In the genomic region with DNA sequence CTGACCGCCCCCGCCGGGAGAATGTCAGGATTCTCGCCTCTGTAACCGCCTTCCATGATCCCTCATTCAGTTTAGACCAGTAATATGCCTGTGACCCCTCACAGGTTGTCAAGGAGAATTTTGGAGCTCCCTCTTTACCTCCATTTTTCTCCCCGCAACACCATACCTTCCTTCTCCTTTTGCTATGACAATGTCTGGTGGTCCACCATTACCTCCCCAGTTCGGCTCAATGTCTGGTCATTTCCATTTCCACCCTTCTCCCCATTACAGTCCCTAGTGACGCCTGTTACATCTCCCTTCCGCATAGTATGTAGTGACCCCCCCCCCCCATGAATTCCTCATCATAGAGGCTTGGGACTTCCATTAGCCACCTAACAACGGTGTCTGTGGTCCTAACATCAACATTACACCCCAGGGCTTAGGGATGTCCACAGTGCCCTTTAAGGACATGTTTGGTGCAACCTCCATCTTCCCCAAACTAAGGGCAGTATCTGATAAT, we compare ENCODE assay signal across 8 cellular contexts. TPM values are rescaled to one million over a fixed set of nuclear protein-coding genes. Genes with fewer than 3 reads are reported as not detected.
DNase-seq lines count a peak whose midpoint lies in the region; TF ChIP-seq lines count a peak whose summit lies in the region.

No MANE protein-coding gene starts in this region.

- peaks cover 0 to 2% (median 0%) of the 10 kb centered on the region in 8 donors for H3K9me3 Mint-ChIP-seq in CD4-positive, alpha-beta memory T cell
- H3K9me3 Mint-ChIP-seq in endothelial cell (ENCODE audit: unreplicated experiment): no peaks in the 10 kb centered on the region

- H3K4me2 ChIP-seq in OCI-LY3 (ENCODE audit: low read length): peak overlapping the region; percentile 73

- H3K36me3 Mint-ChIP-seq in CD4-positive, alpha-beta memory T cell: peaks cover 5 to 31% of the 10 kb centered on the region in 2 donors
- peaks cover 11% of the 10 kb centered on the region for H3K36me3 Mint-ChIP-seq in endothelial cell (ENCODE audit: low read depth, unreplicated experiment)

- peak overlapping the region; percentile 86 for H3K9ac ChIP-seq in OCI-LY3 (ENCODE audit: low read length)

- H3K79me2 ChIP-seq in OCI-LY3 (ENCODE audit: low read length): peaks cover 38% of the 10 kb centered on the region

- DNase-seq in CD4-positive, alpha-beta memory T cell: peak in 1 of 5 donors; percentile 21
- no peak for DNase-seq in endothelial cell (ENCODE audit: low spot score)
- DNase-seq in putamen (ENCODE audit: low spot score): no peak
- DNase-seq in NCI-H82 (lab: John Stamatoyannopoulos, UW): no peak
- DNase-seq in NOMO-1 (lab: John Stamatoyannopoulos, UW; ENCODE audit: unreplicated experiment in 2 of 2): no peak
- DNase-seq in foreskin melanocyte: no peak

- H2AFZ ChIP-seq in OCI-LY3 (ENCODE audit: low read depth, low read length): no peak overlapping the region

- peak overlapping the region; percentile 92 to 99 (median 98) for H3K27ac Mint-ChIP-seq in CD4-positive, alpha-beta memory T cell
- peak overlapping the region; percentile 95 for H3K27ac Mint-ChIP-seq in endothelial cell (ENCODE audit: unreplicated experiment)

- H3K27ac ChIP-seq in CD4-positive, alpha-beta memory T cell (ENCODE audit: low read depth, low read length): peak overlapping the region; percentile 91
- H3K27ac ChIP-seq in OCI-LY3 (ENCODE audit: low read length) (peak overlapping the region; percentile 81), neutrophil (peak overlapping the region; percentile 98)

- peaks cover 28% of the 10 kb centered on the region for H3K36me3 ChIP-seq in CD4-positive, alpha-beta memory T cell (ENCODE audit: insufficient read depth, low read length)
- H3K36me3 ChIP-seq in OCI-LY3 (replicated peaks; ENCODE audit: low read depth, low read length) (peaks cover 21% of the 10 kb centered on the region), neutrophil (peaks cover 35% of the 10 kb centered on the region)

- no peaks in the 10 kb centered on the region for H3K27me3 ChIP-seq in CD4-positive, alpha-beta memory T cell (ENCODE audit: insufficient read depth, low read length)
- H3K27me3 ChIP-seq in OCI-LY3 (ENCODE audit: low read depth, low read length) (no peaks in the 10 kb centered on the region), neutrophil (no peaks in the 10 kb centered on the region)

- CTCF ChIA-PET in CD4-positive, alpha-beta memory T cell (lab: Charles Lee; ENCODE audit: partially characterized antibody): interaction anchor here (0.9 to 1.0 kb wide), 2 partner anchors 79 to 85 kb away, joined by 3 read pairs; no protein-coding TSS in a partner anchor

- peak overlapping the region; percentile 69 to 74 for H3K4me3 ChIP-seq in CD4-positive, alpha-beta memory T cell (ENCODE audit: low read length in 2 of 2)
- peak overlapping the region; percentile 84 for H3K4me3 ChIP-seq in OCI-LY3 (ENCODE audit: low read length)
- H3K4me3 ChIP-seq in neutrophil (ENCODE audit: low read depth in 1 of 2, low read length in 1 of 2): peak overlapping the region; percentile 71 to 81

- POLR2A ChIA-PET in CD4-positive, alpha-beta memory T cell (lab: Charles Lee; ENCODE audit: partially characterized antibody): interaction anchor here (0.9 to 2.4 kb wide), 9 partner anchors 18 to 459 kb away, joined by 3 to 14 read pairs (median 5); a partner anchor contains a TSS

- H3K9me3 ChIP-seq in CD4-positive, alpha-beta memory T cell (ENCODE audit: control insufficient read depth in 1 of 2, low read length in 2 of 2): no peaks in the 10 kb centered on the region
- H3K9me3 ChIP-seq in OCI-LY3 (ENCODE audit: insufficient read depth, low read length): no peaks in the 10 kb centered on the region
- no peaks in the 10 kb centered on the region for H3K9me3 ChIP-seq in neutrophil

- H3K4me3 Mint-ChIP-seq in CD4-positive, alpha-beta memory T cell: peak overlapping the region; percentile 84 to 97 (median 92)
- H3K4me3 Mint-ChIP-seq in endothelial cell (ENCODE audit: unreplicated experiment): peak overlapping the region; percentile 95

- TF ChIP-seq CTCF in OCI-LY3 (IDR thresholded peaks at IDR 0.05; ENCODE audit: low read depth, low read length) (no peak), endothelial cell (IDR thresholded peaks at IDR 0.05; ENCODE audit: unreplicated experiment) (no peak), neutrophil (IDR thresholded peaks at IDR 0.05) (no peak)

- peaks cover 19 to 49% (median 35%) of the 10 kb centered on the region in 4 donors for H3K4me1 Mint-ChIP-seq in CD4-positive, alpha-beta memory T cell
- H3K4me1 Mint-ChIP-seq in endothelial cell (ENCODE audit: unreplicated experiment): peaks cover 11% of the 10 kb centered on the region

- H4K20me1 ChIP-seq in OCI-LY3 (ENCODE audit: insufficient read depth, low read length): 0 out of 2 replicates have a peak, but pooled peaks cover 4% of the 10 kb centered on the region

- H3K27me3 Mint-ChIP-seq in CD4-positive, alpha-beta memory T cell: no peaks in the 10 kb centered on the region
- H3K27me3 Mint-ChIP-seq in endothelial cell (ENCODE audit: unreplicated experiment): peaks cover 11% of the 10 kb centered on the region

- intact Hi-C loops in CD4-positive, alpha-beta memory T cell (cut with micrococcal nuclease): loop anchor here (1.0 to 2.0 kb wide), 5 partner anchors 68 to 459 kb away; a partner anchor contains a TSS

- peaks cover 43% of the 10 kb centered on the region for H3K4me1 ChIP-seq in CD4-positive, alpha-beta memory T cell (ENCODE audit: insufficient read depth, low read length)
- H3K4me1 ChIP-seq in OCI-LY3 (ENCODE audit: low read length) (peaks cover 44% of the 10 kb centered on the region), neutrophil (ENCODE audit: control insufficient read depth in 1 of 2, insufficient read depth in 1 of 2, low read depth in 1 of 2, low read length in 1 of 2) (peaks cover 14 to 16% of the 10 kb centered on the region in 2 experiments)

RNA-seq across cellular contexts. Expression of a gene that starts 0.7 kb away (rescaled TPM):
- total RNA-seq in CD4-positive, alpha-beta memory T cell: 100 to 1,000 TPM; 107 to 111 TPM
- 10 to 100 TPM; 49.7 to 97.2 TPM for polyA plus RNA-seq in CD4-positive, alpha-beta memory T cell
- 49.4 TPM for total RNA-seq in endothelial cell (ENCODE audit: unreplicated experiment)

RNA-seq across cellular contexts. Expression of a gene that starts 20.5 kb away (rescaled TPM):
- total RNA-seq in CD4-positive, alpha-beta memory T cell: 100 to 1,000 TPM; 147 to 156 TPM
- 100 to 1,000 TPM; 320 to 339 TPM for polyA plus RNA-seq in CD4-positive, alpha-beta memory T cell
- 267 TPM for total RNA-seq in endothelial cell (ENCODE audit: unreplicated experiment)

RNA-seq across cellular contexts. Expression of a gene that starts 58.0 kb away (rescaled TPM):
- 1 to 10 TPM in 1 of 2 experiments, under 1 TPM in 1; 0.90 to 1.4 TPM for total RNA-seq in CD4-positive, alpha-beta memory T cell
- polyA plus RNA-seq in CD4-positive, alpha-beta memory T cell: 1 to 10 TPM in 1 of 2 donors, under 1 TPM in 1; 0.49 to 1.6 TPM
- 2.9 TPM for total RNA-seq in endothelial cell (ENCODE audit: unreplicated experiment)
